In genomic region chr18:59358611-59359575, GRCh38 we compare ENCODE assay signal across 8 cellular contexts. TPM values are rescaled to one million over a fixed set of nuclear protein-coding genes. Genes with fewer than 3 reads are reported as not detected.
DNase-seq lines count a peak whose midpoint lies in the region; ATAC-seq, FAIRE-seq and TF ChIP-seq lines count a peak whose summit lies in the region.

A gene with protein sequence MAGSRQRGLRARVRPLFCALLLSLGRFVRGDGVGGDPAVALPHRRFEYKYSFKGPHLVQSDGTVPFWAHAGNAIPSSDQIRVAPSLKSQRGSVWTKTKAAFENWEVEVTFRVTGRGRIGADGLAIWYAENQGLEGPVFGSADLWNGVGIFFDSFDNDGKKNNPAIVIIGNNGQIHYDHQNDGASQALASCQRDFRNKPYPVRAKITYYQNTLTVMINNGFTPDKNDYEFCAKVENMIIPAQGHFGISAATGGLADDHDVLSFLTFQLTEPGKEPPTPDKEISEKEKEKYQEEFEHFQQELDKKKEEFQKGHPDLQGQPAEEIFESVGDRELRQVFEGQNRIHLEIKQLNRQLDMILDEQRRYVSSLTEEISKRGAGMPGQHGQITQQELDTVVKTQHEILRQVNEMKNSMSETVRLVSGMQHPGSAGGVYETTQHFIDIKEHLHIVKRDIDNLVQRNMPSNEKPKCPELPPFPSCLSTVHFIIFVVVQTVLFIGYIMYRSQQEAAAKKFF (minus strand): TSS chr18:59359265. CDS start chr18:59359244, 21 bp downstream.

- peak; percentile 88 to 92 for ATAC-seq in activated T-cell treated with anti-CD3 and anti-CD28 coated beads, Interleukin-2, amount 50 U/mL, for 72 hours (replicated peaks in 1 of 2)

- no peaks in the 10 kb centered on the region for H3K9me3 Mint-ChIP-seq in activated T-cell treated with anti-CD3 and anti-CD28 coated beads, Interleukin-2, amount 50 U/mL, for 72 hours

- H2AFZ ChIP-seq in GM23248 (peak within 1 kb of the TSS; percentile 91), Karpas-422 (ENCODE audit: low read length) (peak within 1 kb of the TSS; percentile 94)

- H4K20me1 ChIP-seq in DOHH2 (ENCODE audit: control insufficient read depth, insufficient read depth, low read depth, low read length) = no peaks in the 10 kb centered on the region; the same call in 1 of the 2 replicates
- H4K20me1 ChIP-seq in GM23248 (ENCODE audit: insufficient read depth) = peaks cover 14% of the 10 kb centered on the region
- 0 out of 2 replicates have a peak, but pooled peaks cover 6% of the 10 kb centered on the region for H4K20me1 ChIP-seq in Karpas-422 (ENCODE audit: insufficient read depth, low read depth, low read length)

- no peak for TF ChIP-seq EP300 in esophagus muscularis mucosa (IDR thresholded peaks at IDR 0.05)

- H3K27ac Mint-ChIP-seq in activated T-cell treated with anti-CD3 and anti-CD28 coated beads, Interleukin-2, amount 50 U/mL, for 72 hours = peak within 1 kb of the TSS; percentile 84

- H3K27me3 Mint-ChIP-seq in activated T-cell treated with anti-CD3 and anti-CD28 coated beads, Interleukin-2, amount 50 U/mL, for 72 hours (ENCODE audit: low read depth) = no peaks in the 10 kb centered on the region

- H3K9ac ChIP-seq in GM23248 = peak within 1 kb of the TSS; percentile 100
- H3K9ac ChIP-seq in Karpas-422 (ENCODE audit: low read length) = peak within 1 kb of the TSS; percentile 97

- TF ChIP-seq CTCF in DOHH2 (IDR thresholded peaks at IDR 0.05; ENCODE audit: low read depth, low read length, poor library complexity, severe bottlenecking) (no peak), esophagus muscularis mucosa (IDR thresholded peaks at IDR 0.05) (peak in 1 of 3 experiments; percentile 4)

- H3F3A ChIP-seq in DOHH2 (ENCODE audit: control insufficient read depth, insufficient read depth) (no peaks in the 10 kb centered on the region), GM23248 (ENCODE audit: insufficient read depth) (peaks cover 9% of the 10 kb centered on the region)

- peak within 1 kb of the TSS; percentile 97 for H3K4me3 ChIP-seq in DOHH2 (ENCODE audit: low read length)
- peak within 1 kb of the TSS; percentile 96 for H3K4me3 ChIP-seq in GM23248
- peak within 1 kb of the TSS; percentile 98 for H3K4me3 ChIP-seq in Karpas-422 (ENCODE audit: low read length)
- peak within 1 kb of the TSS; percentile 75 to 96 (median 90) for H3K4me3 ChIP-seq in esophagus muscularis mucosa
- peak within 1 kb of the TSS; percentile 91 to 92 for H3K4me3 ChIP-seq in muscle layer of duodenum (ENCODE audit: low read depth in 1 of 2, low read length in 2 of 2)

- H3K4me3 Mint-ChIP-seq in activated T-cell treated with anti-CD3 and anti-CD28 coated beads, Interleukin-2, amount 50 U/mL, for 72 hours = peak within 1 kb of the TSS; percentile 80 to 92

- peaks cover 29% of the 10 kb centered on the region for H3K4me1 Mint-ChIP-seq in activated T-cell treated with anti-CD3 and anti-CD28 coated beads, Interleukin-2, amount 50 U/mL, for 72 hours (ENCODE audit: low read depth)

- in situ Hi-C loops in GM23248 (cut with MboI) = no loop called here

- H3K36me3 Mint-ChIP-seq in activated T-cell treated with anti-CD3 and anti-CD28 coated beads, Interleukin-2, amount 50 U/mL, for 72 hours (ENCODE audit: insufficient read depth in 2 of 2) = peaks cover 7% of the 10 kb centered on the region in 2 donors

- H3K79me2 ChIP-seq in DOHH2 (ENCODE audit: control insufficient read depth, low read length) = peaks cover 41% of the 10 kb centered on the region
- H3K79me2 ChIP-seq in GM23248 (ENCODE audit: insufficient read depth) = peaks cover 57% of the 10 kb centered on the region
- H3K79me2 ChIP-seq in Karpas-422 (ENCODE audit: low read length) = peaks cover 49% of the 10 kb centered on the region

- H3K4me2 ChIP-seq in DOHH2 (ENCODE audit: low read length) = peak within 1 kb of the TSS; percentile 70
- peak within 1 kb of the TSS; percentile 88 for H3K4me2 ChIP-seq in GM23248 (ENCODE audit: unreplicated experiment)
- H3K4me2 ChIP-seq in Karpas-422 (ENCODE audit: low read depth, low read length, poor library complexity, severe bottlenecking) = peak within 1 kb of the TSS; percentile 80

- intact Hi-C loops in esophagus muscularis mucosa (cut with DNase I) = no loop called here

- WGBS in GM23248 (ENCODE audit: low coverage in 1 of 2, low lambda C conversion rate in 2 of 2, missing lambda C conversion rate in 2 of 2), 2 experiments = 1 to 2% methylated on average over 55 to 63 of the region's 78 CpGs
- under 1% methylated on average over 31 of the region's 78 CpGs for WGBS in esophagus muscularis mucosa

- H3K9me2 ChIP-seq in DOHH2 (replicated peaks; ENCODE audit: control insufficient read depth, low read length) = no peaks in the 10 kb centered on the region
- no peaks in the 10 kb centered on the region for H3K9me2 ChIP-seq in GM23248 (ENCODE audit: insufficient read depth)
- H3K9me2 ChIP-seq in Karpas-422 (replicated peaks; ENCODE audit: insufficient read depth, low read length) = no peaks in the 10 kb centered on the region

- H3K36me3 ChIP-seq in DOHH2 (ENCODE audit: control insufficient read depth, low read length) (peaks cover 39% of the 10 kb centered on the region), GM23248 (ENCODE audit: low read depth) (peaks cover 27% of the 10 kb centered on the region), Karpas-422 (ENCODE audit: insufficient read depth, low read length) (peaks cover 24% of the 10 kb centered on the region; the same call in 1 of the 2 replicates), esophagus muscularis mucosa (peaks cover 8 to 26% (median 12%) of the 10 kb centered on the region in 4 donors), muscle layer of duodenum (ENCODE audit: control insufficient read depth in 1 of 2, insufficient read depth in 2 of 2, low read length in 2 of 2) (peaks cover 4 to 16% of the 10 kb centered on the region in 2 donors)

- FAIRE-seq in RCC 7860 (lab: Jason Lieb, UNC) = no peak

- H3K27me3 ChIP-seq in DOHH2 (ENCODE audit: control insufficient read depth, low read length) = peaks cover 19% of the 10 kb centered on the region
- no peaks in the 10 kb centered on the region for H3K27me3 ChIP-seq in GM23248 (replicated peaks; ENCODE audit: insufficient read depth)
- no peaks in the 10 kb centered on the region for H3K27me3 ChIP-seq in Karpas-422 (ENCODE audit: low read length)
- no peaks in the 10 kb centered on the region for H3K27me3 ChIP-seq in esophagus muscularis mucosa
- H3K27me3 ChIP-seq in muscle layer of duodenum (ENCODE audit: low read depth, low read length) = no peaks in the 10 kb centered on the region

- no peaks in the 10 kb centered on the region for H3K9me3 ChIP-seq in DOHH2 (ENCODE audit: control insufficient read depth, insufficient read depth, low read length)
- H3K9me3 ChIP-seq in GM23248 (ENCODE audit: low read depth) = no peaks in the 10 kb centered on the region
- no peaks in the 10 kb centered on the region for H3K9me3 ChIP-seq in Karpas-422 (ENCODE audit: low read length)
- no peaks in the 10 kb centered on the region for H3K9me3 ChIP-seq in esophagus muscularis mucosa
- no peaks in the 10 kb centered on the region for H3K9me3 ChIP-seq in muscle layer of duodenum (ENCODE audit: control insufficient read depth in 1 of 2, low read length in 2 of 2)

- DNase-seq in GM23248 (peak; percentile 98), Karpas-422 (peak; percentile 97), RCC 7860 (ENCODE audit: low spot score) (peak; percentile 77), esophagus muscularis mucosa (ENCODE audit: extremely low spot score) (peak; percentile 98)
- DNase-seq in activated T-cell treated with anti-CD3 and anti-CD28 coated beads, Interleukin-2, amount 50 U/mL, for 72 hours = peak; percentile 95 to 98
- DNase-seq in stimulated activated CD8-positive, alpha-beta memory T cell treated with anti-CD3 and anti-CD28 coated beads, Interleukin-7, amount 100 ng/mL, for 24 hours (ENCODE audit: low read depth) = peak; percentile 89

- TF ChIP-seq POLR2A in esophagus muscularis mucosa (IDR thresholded peaks at IDR 0.05; ENCODE audit: low read depth) = no peak

- H3K27ac ChIP-seq in DOHH2 (ENCODE audit: low read depth, low read length) = no peak within 1 kb of the TSS; the same call in 1 of the 2 replicates
- peak within 1 kb of the TSS; percentile 92 for H3K27ac ChIP-seq in GM23248
- peak within 1 kb of the TSS; percentile 26 for H3K27ac ChIP-seq in Karpas-422 (ENCODE audit: low read length)
- H3K27ac ChIP-seq in esophagus muscularis mucosa (replicated peaks in 1 of 4) = peak within 1 kb of the TSS; percentile 87 to 89 (median 88)
- peak within 1 kb of the TSS; percentile 88 for H3K27ac ChIP-seq in muscle layer of duodenum (ENCODE audit: low read length)

- H3K4me1 ChIP-seq in DOHH2 (ENCODE audit: control insufficient read depth, low read length) = peaks cover 22% of the 10 kb centered on the region
- H3K4me1 ChIP-seq in GM23248 (ENCODE audit: insufficient read depth) = peaks cover 35% of the 10 kb centered on the region
- peaks cover 36% of the 10 kb centered on the region for H3K4me1 ChIP-seq in Karpas-422 (ENCODE audit: low read length)
- H3K4me1 ChIP-seq in esophagus muscularis mucosa = peaks cover 10 to 35% (median 29%) of the 10 kb centered on the region in 4 donors
- H3K4me1 ChIP-seq in muscle layer of duodenum (ENCODE audit: control insufficient read depth in 1 of 2, insufficient read depth in 2 of 2, low read length in 2 of 2) = peaks cover 0 to 17% of the 10 kb centered on the region in 2 donors

RNA-seq across cellular contexts. Expression of the gene that starts here (rescaled TPM):
- 166 and 193 TPM in 2 replicates for total RNA-seq in GM23248 (2014; rRNA removed; shearing (Covaris generic))
- 120 and 127 TPM in 2 replicates for polyA plus RNA-seq in GM23248 (2016; fragmentation: Nextera tagmentation; extraction: Ambion mirVana)
- 48.2 and 89.7 TPM in 2 replicates for total RNA-seq in Karpas-422 (2014; rRNA removed; shearing (Covaris generic); ENCODE audit: low replicate concordance)
- 100 to 1,000 TPM in 1 of 2 donors, 10 to 100 TPM in 1; 95.7 to 144 TPM for total RNA-seq in activated T-cell treated with anti-CD3 and anti-CD28 coated beads, Interleukin-2, amount 50 U/mL, for 72 hours
- 10 to 100 TPM; 51.8 to 61.4 (median 55.3) TPM for total RNA-seq in esophagus muscularis mucosa
